ENCODE assay signal across 9 cellular contexts in the genomic region with DNA sequence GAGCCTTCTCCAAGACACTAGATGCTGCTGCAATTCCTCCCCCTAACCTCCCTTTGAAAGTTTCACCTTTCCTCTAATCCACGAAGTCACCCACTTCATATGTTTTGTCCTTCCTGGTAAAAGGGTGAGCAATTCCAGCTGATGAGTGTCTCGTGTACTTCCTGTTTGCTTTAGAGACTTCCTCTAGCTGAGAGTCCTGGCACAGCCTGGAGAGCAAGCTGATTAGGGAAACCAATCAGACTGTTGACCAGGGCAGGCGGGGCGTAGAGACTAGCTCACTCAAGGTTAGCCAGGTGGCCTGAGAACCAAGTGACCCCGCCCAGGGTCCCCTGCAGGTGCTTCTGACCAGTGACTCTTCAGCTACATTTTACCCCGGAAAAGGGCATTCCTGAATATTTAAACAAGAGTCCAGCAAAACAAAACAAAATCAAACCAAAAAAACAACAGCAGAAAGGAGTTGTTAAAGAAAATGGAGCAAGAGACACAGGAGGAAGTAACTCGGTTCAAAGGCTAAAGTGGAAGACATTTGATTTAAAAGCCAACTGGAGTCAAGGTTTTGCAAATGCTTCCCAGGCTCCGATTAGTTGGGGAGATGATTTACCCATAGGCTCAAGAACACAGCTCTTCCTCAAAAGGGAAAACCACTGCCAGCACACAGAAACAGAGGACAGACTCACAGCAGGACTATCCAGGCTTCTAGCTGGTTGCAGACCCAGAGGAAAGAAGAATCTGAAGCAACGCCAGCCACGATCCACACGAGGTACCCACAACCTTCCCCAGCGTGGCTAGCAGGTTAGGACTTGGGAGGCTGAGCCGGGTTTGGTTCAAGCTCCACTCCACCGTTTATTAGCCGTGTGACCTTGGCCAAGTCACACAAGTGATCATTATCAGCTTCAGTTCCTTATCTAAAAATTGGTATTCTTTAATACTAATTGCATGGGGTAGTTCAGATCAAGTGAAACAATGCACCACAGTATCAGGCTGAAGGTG. TPM values are rescaled to one million over a fixed set of nuclear protein-coding genes. Genes with fewer than 3 reads are reported as not detected.
DNase-seq lines count a peak whose midpoint lies in the region; ATAC-seq and TF ChIP-seq lines count a peak whose summit lies in the region.
"Had no signal": no experiment of that assay in that cellular context is flagged by ENCODE, and none has a peak within 500 bp of the region (broad histone marks: within the 10 kb centered on the region; RNA-seq: fewer than 3 reads in every experiment).

No MANE protein-coding gene starts in this region.

- no peaks in the 10 kb centered on the region for H3F3A ChIP-seq in PC-3 (ENCODE audit: low read length, unreplicated experiment)

- CTCF ChIA-PET in MCF 10A (lab: Yijun Ruan, JAX): interaction anchor here (0.6 to 1.7 kb wide), 3 partner anchors 12 to 1203 kb away, joined by 3 to 5 read pairs (median 3); no protein-coding TSS in a partner anchor
- CTCF ChIA-PET in PC-3 (lab: Charles Lee): no interaction called here

- H3K36me3 ChIP-seq in PC-3 (ENCODE audit: low read depth, low read length): no peaks in the 10 kb centered on the region

- H3K79me2 ChIP-seq in PC-3 (ENCODE audit: low read length): no peaks in the 10 kb centered on the region

- ATAC-seq in left lobe of liver: peak; percentile 96
- ATAC-seq in PC-3: no peak

- no peaks in the 10 kb centered on the region for H3K27me3 Mint-ChIP-seq in MCF 10A (ENCODE audit: insufficient read depth, unreplicated experiment)

- BruUV-seq in MCF 10A (replicated peaks; lab: Mats Ljungman, UMichigan): no TSS peak
- no TSS peak for BruUV-seq in PC-3 (replicated peaks; lab: Mats Ljungman, UMichigan)

- POLR2A ChIA-PET in MCF 10A (lab: Yijun Ruan, JAX): interaction anchor here (1.0 to 1.3 kb wide), 3 partner anchors 18 to 111 kb away, joined by 4 to 7 read pairs (median 4); no protein-coding TSS in a partner anchor
- POLR2A ChIA-PET in PC-3 (lab: Charles Lee; ENCODE audit: unreplicated experiment): no interaction called here

- no peak overlapping the region for H2AFZ ChIP-seq in PC-3 (ENCODE audit: low read length)

- intact Hi-C loops in MCF 10A (cut with micrococcal nuclease): no loop called here
- intact Hi-C loops in PC-3 (cut with micrococcal nuclease): no loop called here

- no peak overlapping the region for H3K27ac ChIP-seq in PC-3 (ENCODE audit: low read length)

- H3K4me3 Mint-ChIP-seq in MCF 10A (ENCODE audit: unreplicated experiment): no peak overlapping the region

- H3K9ac ChIP-seq in PC-3 (ENCODE audit: low read length): no peak overlapping the region

- H3K4me1 ChIP-seq in PC-3 (ENCODE audit: insufficient read depth, low read length): no peaks in the 10 kb centered on the region

- H3K36me3 Mint-ChIP-seq in MCF 10A (ENCODE audit: insufficient read depth, unreplicated experiment): peaks cover 69% of the 10 kb centered on the region

- TF ChIP-seq CTCF in MCF 10A (IDR thresholded peaks at IDR 0.05; ENCODE audit: unreplicated experiment) (no peak), PC-3 (conservative IDR thresholded peaks at IDR 0.05; ENCODE audit: low read depth, low read length) (no peak)

- H3K9me2 ChIP-seq in PC-3 (replicated peaks; ENCODE audit: low read length): no peaks in the 10 kb centered on the region

- peak overlapping the region; percentile 79 for H3K27ac Mint-ChIP-seq in MCF 10A (ENCODE audit: low read depth, unreplicated experiment)

- H3K4me1 Mint-ChIP-seq in MCF 10A (ENCODE audit: insufficient read depth, unreplicated experiment): peaks cover 20% of the 10 kb centered on the region

- no peaks in the 10 kb centered on the region for H3K27me3 ChIP-seq in PC-3 (ENCODE audit: low read length)

- H3K9me3 ChIP-seq in PC-3 (ENCODE audit: low read length): no peaks in the 10 kb centered on the region

- no peaks in the 10 kb centered on the region for H3K9me3 Mint-ChIP-seq in MCF 10A (ENCODE audit: unreplicated experiment)

- H4K20me1 ChIP-seq in PC-3 (ENCODE audit: low read length): no peaks in the 10 kb centered on the region

- H3K4me2 ChIP-seq in PC-3 (ENCODE audit: low read length): no peak overlapping the region

- no peak overlapping the region for H3K4me3 ChIP-seq in PC-3 (ENCODE audit: low read length)

- peak; percentile 77 for DNase-seq in EH (ENCODE audit: low read depth)
- DNase-seq in NCI-H226: peak; percentile 76
- no peak for DNase-seq in MCF 10A (ENCODE audit: unreplicated experiment)
- DNase-seq in left lobe of liver (ENCODE audit: low spot score): peak; percentile 89
- peak; percentile 79 for DNase-seq in ureter (ENCODE audit: low spot score)
- no peak for DNase-seq in SK-N-DZ (ENCODE audit: low spot score)
- no peak for DNase-seq in inferior parietal cortex (ENCODE audit: extremely low spot score)
- DNase-seq in PC-3: no peak

RNA-seq across cellular contexts. Expression of a gene that starts 13.4 kb away (rescaled TPM):
- not detected in 2 replicates for total RNA-seq in MCF 10A (2022)
- total RNA-seq in left lobe of liver: 1.1 TPM
- not detected for total RNA-seq in ureter
- 0.72 and 2.0 TPM in 2 replicates for polyA plus RNA-seq in SK-N-DZ (2014; cell fraction: cytosol; rRNA removed)
- polyA plus RNA-seq in SK-N-DZ (2014; cell fraction: nucleus; rRNA removed): 1.3 and 3.3 TPM in 2 replicates
- total RNA-seq in PC-3 (2014; rRNA removed): not detected in 2 replicates
- total RNA-seq: mononuclear cell had no signal

RNA-seq across cellular contexts. Expression of a gene that starts 14.8 kb away (rescaled TPM):
- total RNA-seq in MCF 10A (2022) (37.4 and 44.6 TPM in 2 replicates), left lobe of liver (30.8 TPM), ureter (62.8 TPM), PC-3 (2014; rRNA removed) (not detected in 2 replicates)
- polyA plus RNA-seq in SK-N-DZ (2014; cell fraction: cytosol; rRNA removed): 36.0 and 46.1 TPM in 2 replicates
- polyA plus RNA-seq in SK-N-DZ (2014; cell fraction: nucleus; rRNA removed): 477 and 734 TPM in 2 replicates

RNA-seq across cellular contexts. Expression of a gene that starts 18.8 kb away (rescaled TPM):
- 101 and 119 TPM in 2 replicates for total RNA-seq in MCF 10A (2022)
- total RNA-seq in left lobe of liver: 56.3 TPM
- total RNA-seq in ureter: 120 TPM
- polyA plus RNA-seq in SK-N-DZ (2014; cell fraction: cytosol; rRNA removed): 88.1 and 90.3 TPM in 2 replicates
- 51.0 and 78.7 TPM in 2 replicates for polyA plus RNA-seq in SK-N-DZ (2014; cell fraction: nucleus; rRNA removed)
- not detected in 2 replicates for total RNA-seq in PC-3 (2014; rRNA removed)

RNA-seq across cellular contexts. Expression of a gene that starts 23.4 kb away (rescaled TPM):
- total RNA-seq in MCF 10A (2022) (2.8 and 4.2 TPM in 2 replicates), left lobe of liver (30.3 TPM), ureter (31.3 TPM), PC-3 (2014; rRNA removed) (not detected in 2 replicates)
- polyA plus RNA-seq in SK-N-DZ (2014; cell fraction: cytosol; rRNA removed): 0.05 and 0.59 TPM in 2 replicates
- 1.5 and 5.5 TPM in 2 replicates for polyA plus RNA-seq in SK-N-DZ (2014; cell fraction: nucleus; rRNA removed)

RNA-seq across cellular contexts. Expression of a gene that starts 37.7 kb away (rescaled TPM):
- total RNA-seq in MCF 10A (2022): 0.26 and 0.44 TPM in 2 replicates
- 0.13 TPM for total RNA-seq in left lobe of liver
- total RNA-seq in ureter: 1.2 TPM
- 12.5 and 12.6 TPM in 2 replicates for polyA plus RNA-seq in SK-N-DZ (2014; cell fraction: cytosol; rRNA removed)
- 6.9 and 13.5 TPM in 2 replicates for polyA plus RNA-seq in SK-N-DZ (2014; cell fraction: nucleus; rRNA removed)
- 0.04 and 0.17 TPM in 2 replicates for total RNA-seq in PC-3 (2014; rRNA removed)

Comparison
In these comparisons a context has a peak if more than half of its experiments do, and no peak if none do; other contexts are left out.
1. DNase-seq: peak in EH (single experiment), NCI-H226 (single experiment), left lobe of liver (single experiment) and ureter (single experiment); none in MCF 10A (single experiment), SK-N-DZ (single experiment), inferior parietal cortex (single experiment) and PC-3 (single experiment).
2. RNA of a gene that starts 14.8 kb away (total RNA-seq): 62.8 TPM in ureter (single experiment), 37.4 to 44.6 TPM in MCF 10A and 30.8 TPM in left lobe of liver (single experiment); not detected in PC-3; every median in the first group is over 10 times any median in the second.
3. RNA of a gene that starts 18.8 kb away (total RNA-seq): 120 TPM in ureter (single experiment), 101 to 119 TPM in MCF 10A and 56.3 TPM in left lobe of liver (single experiment); not detected in PC-3; every median in the first group is over 10 times any median in the second.